In genomic region chr22:39254789-39255298, GRCh38 we compare ENCODE assay signal across 8 cellular contexts. TPM values are rescaled to one million over a fixed set of nuclear protein-coding genes. Genes with fewer than 3 reads are reported as not detected.
DNase-seq lines count a peak whose midpoint lies in the region; ATAC-seq and TF ChIP-seq lines count a peak whose summit lies in the region.

No MANE protein-coding gene starts in this region.

- H3K27me3 ChIP-seq in GM06990 (replicated peaks; ENCODE audit: control insufficient read depth, insufficient read depth, low read length) (no peaks in the 10 kb centered on the region), HUES64 (ENCODE audit: insufficient read depth, low read length) (peaks cover 2% of the 10 kb centered on the region; the same call in 1 of the 2 replicates), aorta (ENCODE audit: control insufficient read depth in 1 of 2, insufficient read depth in 2 of 2, low read length in 1 of 2) (no peaks in the 10 kb centered on the region), Peyer's patch (peaks cover 0 to 3% of the 10 kb centered on the region in 2 donors)

- TF ChIP-seq CTCF in GM06990 (IDR thresholded peaks at IDR 0.05; ENCODE audit: insufficient read depth, low read length, poor library complexity, severe bottlenecking) (no peak), Peyer's patch (IDR thresholded peaks at IDR 0.05) (no peak)

- H3K27ac ChIP-seq in HUES64 (ENCODE audit: low read depth, low read length) (0 out of 2 replicates have a peak overlapping the region, but pooled peaks have one; percentile 5), aorta (ENCODE audit: low read depth in 1 of 2, low read length in 2 of 2) (peak overlapping the region; percentile 35 to 91), Peyer's patch (peak overlapping the region in 2 of 4 donors; percentile 10 to 39)

- 60% methylated on average over 15 of the region's 15 CpGs for WGBS in HUES64
- WGBS in aorta, 2 donors: 5 to 16% methylated on average over 11 to 15 of the region's 15 CpGs

- H3K9me3 ChIP-seq in HUES64 (ENCODE audit: insufficient read depth, low read depth, low read length) (no peaks in the 10 kb centered on the region), aorta (ENCODE audit: control insufficient read depth, low read length) (no peaks in the 10 kb centered on the region), Peyer's patch (no peaks in the 10 kb centered on the region)

- H3K36me3 ChIP-seq in GM06990 (ENCODE audit: control insufficient read depth, insufficient read depth, low read length): no peaks in the 10 kb centered on the region
- H3K36me3 ChIP-seq in HUES64 (ENCODE audit: insufficient read depth, low read length): no peaks in the 10 kb centered on the region
- H3K36me3 ChIP-seq in aorta (ENCODE audit: control insufficient read depth in 1 of 2, insufficient read depth in 2 of 2, low read length in 1 of 2): no peaks in the 10 kb centered on the region
- no peaks in the 10 kb centered on the region for H3K36me3 ChIP-seq in Peyer's patch

- intact Hi-C loops in aorta (cut with DNase I): loop anchor here in 1 of 2 donors (5.0 kb wide), 1 partner anchor 37 kb away; no protein-coding TSS in a partner anchor

- H3K4me3 ChIP-seq in GM06990 (replicated peaks; ENCODE audit: low read depth, low read length): peak overlapping the region; percentile 22
- no peak overlapping the region for H3K4me3 ChIP-seq in HUES64 (ENCODE audit: low read length)
- H3K4me3 ChIP-seq in aorta (ENCODE audit: low read length in 2 of 2): no peak overlapping the region
- no peak overlapping the region for H3K4me3 ChIP-seq in Peyer's patch

- peaks cover 15% of the 10 kb centered on the region for H3K4me1 ChIP-seq in HUES64 (ENCODE audit: insufficient read depth, low read length)
- peaks cover 2 to 7% of the 10 kb centered on the region in 2 donors for H3K4me1 ChIP-seq in aorta (ENCODE audit: control insufficient read depth in 1 of 2, insufficient read depth in 2 of 2, low read length in 2 of 2)
- H3K4me1 ChIP-seq in Peyer's patch: peaks cover 0 to 22% (median 6%) of the 10 kb centered on the region in 4 donors

- ATAC-seq in aorta (ENCODE audit: low FRiP score): no peak

- TF ChIP-seq POLR2A in Peyer's patch (IDR thresholded peaks at IDR 0.05): no peak

- DNase-seq in GM06990 (ENCODE audit: extremely low read depth, insufficient read length) (peak; percentile 77), amniotic epithelial cell (ENCODE audit: low read depth) (peak; percentile 49), kidney tubule cell (ENCODE audit: low spot score) (peak; percentile 91), aorta (peak; percentile 82 to 88), NCI-H2081 treated with DMSO at 0.1 percent for 48 hours (lab: John Stamatoyannopoulos, UW) (no peak), middle frontal gyrus (ENCODE audit: extremely low spot score, low spot score) (no peak), Peyer's patch (no peak)

- H3K9ac ChIP-seq in HUES64 (ENCODE audit: low read depth, low read length): no peak overlapping the region

RNA-seq across cellular contexts. Expression of gene PDGFB, which starts 10.1 kb away (rescaled TPM):
- polyA plus RNA-seq in HUES64 (2013, experiment 1 of 2): 1.8 TPM
- 2.9 TPM for polyA plus RNA-seq in HUES64 (2013, experiment 2 of 2)
- 10 to 100 TPM in 1 of 2 donors, 1 to 10 TPM in 1; 6.7 to 20.7 TPM for total RNA-seq in aorta
- polyA plus RNA-seq in aorta: 1 to 10 TPM in 1 of 2 donors, under 1 TPM in 1; 0.97 to 1.9 TPM
- total RNA-seq in Peyer's patch: 10 to 100 TPM in 1 of 4 donors, 1 to 10 TPM in 3; 1.8 to 10.7 (median 3.8) TPM

Comparison
In these comparisons a context has a peak if more than half of its experiments do, and no peak if none do; other contexts are left out.
1. DNase-seq: peak in GM06990 (single experiment), amniotic epithelial cell (single experiment), kidney tubule cell (single experiment) and aorta (2 of 2); none in NCI-H2081 treated with DMSO at 0.1 percent for 48 hours (single experiment), middle frontal gyrus (single experiment) and Peyer's patch (0 of 3).